ENCODE assay signal across 13 cellular contexts in the genomic region with DNA sequence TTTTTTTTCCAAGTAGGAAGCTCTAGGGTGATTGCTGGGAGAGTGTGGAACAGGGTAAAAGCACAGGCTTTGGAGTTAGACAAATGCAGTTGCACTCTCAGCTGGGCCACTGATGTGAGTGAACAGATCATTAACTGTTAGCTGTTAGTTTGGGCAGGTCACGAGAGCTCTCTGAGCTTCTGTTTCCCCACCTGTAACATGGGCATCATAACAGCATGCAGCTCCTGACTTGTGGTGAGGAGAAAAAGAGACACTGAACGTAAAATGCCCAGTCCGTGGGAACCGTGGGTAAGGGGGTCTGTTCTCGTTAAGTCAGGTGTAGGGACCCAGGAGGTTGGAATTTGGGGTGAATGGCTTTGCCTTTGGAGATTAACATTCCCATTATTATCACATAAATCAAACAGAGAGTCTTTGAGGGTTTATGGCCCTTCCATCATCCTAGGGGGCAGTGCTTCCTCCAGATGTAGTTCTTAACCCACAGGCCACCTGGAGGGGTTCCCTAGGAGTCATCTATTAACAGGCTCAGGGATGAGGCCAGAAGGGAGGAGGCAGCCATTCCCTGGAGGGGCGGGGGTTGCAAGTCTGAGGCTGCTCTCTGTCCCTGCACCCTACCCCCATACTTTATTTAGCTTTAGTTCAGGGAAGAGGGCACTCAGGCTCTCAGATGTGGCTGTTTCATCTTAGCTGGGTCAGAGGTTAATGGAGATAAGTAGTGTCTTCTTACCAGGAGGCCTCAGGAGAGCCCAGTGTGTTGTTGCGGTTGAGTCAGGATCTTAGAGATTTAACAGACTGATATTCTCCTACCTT.
DNase-seq lines count a peak whose midpoint lies in the region; ATAC-seq and TF ChIP-seq lines count a peak whose summit lies in the region.
"Had no signal": no experiment of that assay in that cellular context is flagged by ENCODE, and none has a peak within 500 bp of the region (broad histone marks: within the 10 kb centered on the region; RNA-seq: fewer than 3 reads in every experiment).

No MANE protein-coding gene starts in this region.

- no peak for TF ChIP-seq CTCF in ascending aorta (IDR thresholded peaks at IDR 0.05)

- H3K4me1 ChIP-seq in ascending aorta = no peaks in the 10 kb centered on the region
- H3K4me1 ChIP-seq: psoas muscle had no signal

- intact Hi-C loops in ascending aorta (cut with DNase I) = no loop called here

- DNase-seq in NCI-H2171 treated with DMSO at 0.1 percent for 48 hours (lab: John Stamatoyannopoulos, UW) = peak; percentile 27
- no peak for DNase-seq in NCI-H2171 (lab: John Stamatoyannopoulos, UW)
- DNase-seq in NCI-H748 treated with DMSO at 0.1 percent for 48 hours (lab: John Stamatoyannopoulos, UW) = peak; percentile 67
- DNase-seq in glomerular visceral epithelial cell (ENCODE audit: extremely low spot score) = peak; percentile 21
- DNase-seq in retina = peak; percentile 32
- no peak for DNase-seq in ascending aorta (ENCODE audit: low spot score in 2 of 2)
- DNase-seq: Calu3, midbrain, NCI-H446 treated with DMSO at 0.1 percent for 48 hours, psoas muscle had no signal

- no peak overlapping the region for H3K4me3 ChIP-seq in ascending aorta
- H3K4me3 ChIP-seq: psoas muscle had no signal

- ATAC-seq in GM21390 (IDR thresholded peaks at IDR 0.05; ENCODE audit: unreplicated experiment) (no peak), HG03095 (IDR thresholded peaks at IDR 0.05; ENCODE audit: unreplicated experiment) (no peak)
- ATAC-seq: psoas muscle, Right ventricle myocardium inferior had no signal

- H3K27ac ChIP-seq in ascending aorta = no peak overlapping the region
- H3K27ac ChIP-seq: psoas muscle had no signal

- no peaks in the 10 kb centered on the region for H3K9me3 ChIP-seq in ascending aorta
- H3K9me3 ChIP-seq: psoas muscle had no signal

- no peaks in the 10 kb centered on the region for H3K27me3 ChIP-seq in ascending aorta

- no peaks in the 10 kb centered on the region for H3K36me3 ChIP-seq in ascending aorta

Comparison
In these comparisons a context has a peak if more than half of its experiments do, and no peak if none do; other contexts are left out.
1. DNase-seq: peak in NCI-H2171 treated with DMSO at 0.1 percent for 48 hours (single experiment), NCI-H748 treated with DMSO at 0.1 percent for 48 hours (single experiment), glomerular visceral epithelial cell (single experiment) and retina (single experiment); none in NCI-H2171 (single experiment) and ascending aorta (0 of 2).